Comparison of ENCODE assay signal across 35 cellular contexts in genomic region chr4:107072836-107073736, GRCh38.
"Had no signal": no experiment of that assay in that cellular context is flagged by ENCODE, and none has a peak within 500 bp of the region (broad histone marks: within the 10 kb centered on the region; RNA-seq: fewer than 3 reads in every experiment).

No MANE protein-coding gene starts in this region.

- H3K9me3 Mint-ChIP-seq: activated B cell treated with CpG ODN at 0.5 μM for 24 hours; activated CD4-positive, alpha-beta T cell treated with anti-CD3 and anti-CD28 coated beads, Interleukin-2, amount 10 ng/mL, durations not matched to agents 24 days and 14 days; activated CD8-positive, alpha-beta T cell treated with anti-CD3 and anti-CD28 coated beads for 36 hours; activated naive CD4-positive, alpha-beta T cell treated with anti-CD3 and anti-CD28 coated beads for 36 hours; activated naive CD8-positive, alpha-beta T cell treated with anti-CD3 and anti-CD28 coated beads for 36 hours; activated T-helper 1 cell treated with anti-CD3 and anti-CD28 coated beads, Interleukin-12 subunit alpha, Interleukin-12 subunit beta, Interleukin-2, Interleukin-4 antibody, amounts not matched to agents 30 ng/mL and 10 ng/mL and 1 ng/mL, durations not matched to agents 14 hours and 24 hours and 36 hours; activated T-helper 17 cell treated with anti-CD3 and anti-CD28 coated beads, Interleukin-2, amount 50 U/mL, for 72 hours; T-helper 1 cell treated with Interleukin-12 subunit alpha and Interleukin-12 subunit beta and Interleukin-4 antibody, amounts not matched to agents 30 μg/mL and 1 μg/mL, for 36 hours; T-helper 2 cell treated with Interferon-gamma antibody and Interleukin-4, amounts not matched to agents 5 μg/mL and 100 μg/mL, for 36 hours had no signal

- H3K4me1 Mint-ChIP-seq: activated B cell treated with CpG ODN at 0.5 μM for 24 hours; activated CD4-positive, alpha-beta T cell treated with anti-CD3 and anti-CD28 coated beads, Interleukin-2, amount 10 ng/mL, durations not matched to agents 24 days and 14 days; activated naive CD8-positive, alpha-beta T cell treated with anti-CD3 and anti-CD28 coated beads for 36 hours; activated T-helper 17 cell treated with anti-CD3 and anti-CD28 coated beads, Interleukin-2, amount 50 U/mL, for 72 hours had no signal

- H3K27ac Mint-ChIP-seq: activated B cell treated with CpG ODN at 0.5 μM for 24 hours; activated CD4-positive, alpha-beta memory T cell treated with anti-CD3 and anti-CD28 coated beads for 36 hours; activated CD4-positive, alpha-beta T cell treated with anti-CD3 and anti-CD28 coated beads, Interleukin-2, amount 10 ng/mL, durations not matched to agents 24 days and 14 days; activated CD8-positive, alpha-beta T cell treated with anti-CD3 and anti-CD28 coated beads for 36 hours; activated naive CD4-positive, alpha-beta T cell treated with anti-CD3 and anti-CD28 coated beads for 36 hours; activated naive CD4-positive, alpha-beta T cell treated with anti-CD3 and anti-CD28 coated beads, Interleukin-2, amount 50 U/mL, for 72 hours; activated naive CD8-positive, alpha-beta T cell treated with anti-CD3 and anti-CD28 coated beads for 36 hours; activated T-cell treated with anti-CD3 and anti-CD28 coated beads, Interleukin-2, amount 50 U/mL, for 72 hours; activated T-helper 1 cell treated with anti-CD3 and anti-CD28 coated beads, Interleukin-12 subunit alpha, Interleukin-12 subunit beta, Interleukin-2, Interleukin-4 antibody, amounts not matched to agents 30 ng/mL and 10 ng/mL and 1 ng/mL, durations not matched to agents 14 hours and 24 hours and 36 hours; activated T-helper 17 cell treated with anti-CD3 and anti-CD28 coated beads, Interleukin-2, amount 50 U/mL, for 72 hours; T-helper 1 cell treated with Interleukin-12 subunit alpha and Interleukin-12 subunit beta and Interleukin-4 antibody, amounts not matched to agents 30 μg/mL and 1 μg/mL, for 36 hours; T-helper 2 cell treated with Interferon-gamma antibody and Interleukin-4, amounts not matched to agents 5 μg/mL and 100 μg/mL, for 36 hours had no signal

- H3K27me3 ChIP-seq: adrenal gland, body of pancreas, brain microvascular endothelial cell, breast epithelium had no signal

- H3K4me3 Mint-ChIP-seq: activated B cell treated with CpG ODN at 0.5 μM for 24 hours; activated CD4-positive, alpha-beta memory T cell treated with anti-CD3 and anti-CD28 coated beads for 36 hours; activated CD4-positive, alpha-beta T cell treated with anti-CD3 and anti-CD28 coated beads, Interleukin-2, amount 10 ng/mL, durations not matched to agents 24 days and 14 days; activated CD8-positive, alpha-beta T cell treated with anti-CD3 and anti-CD28 coated beads for 36 hours; activated naive CD4-positive, alpha-beta T cell treated with anti-CD3 and anti-CD28 coated beads for 36 hours; activated naive CD8-positive, alpha-beta T cell treated with anti-CD3 and anti-CD28 coated beads for 36 hours; activated T-cell treated with anti-CD3 and anti-CD28 coated beads, Interleukin-2, amount 50 U/mL, for 4 hours; activated T-cell treated with anti-CD3 and anti-CD28 coated beads, Interleukin-2, amount 50 U/mL, for 72 hours; activated T-helper 1 cell treated with anti-CD3 and anti-CD28 coated beads, Interleukin-12 subunit alpha, Interleukin-12 subunit beta, Interleukin-2, Interleukin-4 antibody, amounts not matched to agents 30 ng/mL and 10 ng/mL and 1 ng/mL, durations not matched to agents 14 hours and 24 hours and 36 hours; activated T-helper 17 cell treated with anti-CD3 and anti-CD28 coated beads, Interleukin-2, amount 50 U/mL, for 72 hours; T-helper 1 cell treated with Interleukin-12 subunit alpha and Interleukin-12 subunit beta and Interleukin-4 antibody, amounts not matched to agents 30 μg/mL and 1 μg/mL, for 36 hours; T-helper 2 cell treated with Interferon-gamma antibody and Interleukin-4, amounts not matched to agents 5 μg/mL and 100 μg/mL, for 36 hours had no signal

- ATAC-seq: activated CD8-positive, alpha-beta T cell treated with anti-CD3 and anti-CD28 coated beads for 36 hours; activated naive CD4-positive, alpha-beta T cell treated with anti-CD3 and anti-CD28 coated beads, Interleukin-2, amount 50 U/mL, for 72 hours; activated T-cell treated with anti-CD3 and anti-CD28 coated beads, Interleukin-2, amount 50 U/mL, for 4 hours; activated T-cell treated with anti-CD3 and anti-CD28 coated beads, Interleukin-2, amount 50 U/mL, for 72 hours; activated T-helper 17 cell treated with anti-CD3 and anti-CD28 coated beads, Interleukin-2, amount 50 U/mL, for 72 hours; body of pancreas had no signal

- DNase-seq: activated B cell treated with CpG ODN at 0.5 μM for 24 hours; activated CD4-positive, alpha-beta memory T cell treated with anti-CD3 and anti-CD28 coated beads for 36 hours; activated CD4-positive, alpha-beta T cell treated with anti-CD3 and anti-CD28 coated beads for 4 hours; activated CD4-positive, alpha-beta T cell treated with anti-CD3 and anti-CD28 coated beads, Interleukin-2, amount 10 ng/mL, durations not matched to agents 24 days and 14 days; activated CD4-positive, alpha-beta T cell treated with anti-CD3 and anti-CD28 coated beads, Interleukin-2, amount 50 U/mL, for 1 hour; activated CD4-positive, alpha-beta T cell treated with anti-CD3 and anti-CD28 coated beads, Interleukin-2, amount 50 U/mL, for 4 hours; activated CD4-positive, CD25-positive, alpha-beta regulatory T cell treated with anti-CD3 and anti-CD28 coated beads, Interleukin-2, amount 50 U/mL, for 72 hours; activated CD8-positive, alpha-beta memory T cell treated with anti-CD3 and anti-CD28 coated beads, Interleukin-2, amount 50 U/mL, for 4 hours; activated CD8-positive, alpha-beta T cell treated with anti-CD3 and anti-CD28 coated beads for 36 hours; activated effector memory CD4-positive, alpha-beta T cell treated with anti-CD3 and anti-CD28 coated beads, Interleukin-2, amount 50 U/mL, for 16 hours; activated naive CD4-positive, alpha-beta T cell; activated naive CD4-positive, alpha-beta T cell treated with anti-CD3 and anti-CD28 coated beads for 36 hours; activated naive CD4-positive, alpha-beta T cell treated with anti-CD3 and anti-CD28 coated beads, Interleukin-2, amount 50 U/mL, for 16 hours; activated naive CD8-positive, alpha-beta T cell treated with anti-CD3 and anti-CD28 coated beads for 36 hours; activated T-cell treated with anti-CD3 and anti-CD28 coated beads for 4 hours; activated T-cell treated with anti-CD3 and anti-CD28 coated beads, Interleukin-2, amount 50 U/mL, for 1 hour; activated T-cell treated with anti-CD3 and anti-CD28 coated beads, Interleukin-2, amount 50 U/mL, for 4 hours; activated T-cell treated with anti-CD3 and anti-CD28 coated beads, Interleukin-2, amount 50 U/mL, for 72 hours; adrenal gland; amniotic stem cell; aorta; body of pancreas; brain microvascular endothelial cell; central memory CD4-positive, alpha-beta T cell; SW 1271; T-helper 1 cell; T-helper 2 cell; T-helper 9 cell had no signal

- H3K27ac ChIP-seq: adrenal gland, body of pancreas, brain microvascular endothelial cell, breast epithelium, VCaP had no signal

- H3K27me3 Mint-ChIP-seq: activated B cell treated with CpG ODN at 0.5 μM for 24 hours; activated CD4-positive, alpha-beta memory T cell treated with anti-CD3 and anti-CD28 coated beads for 36 hours; activated CD4-positive, alpha-beta T cell treated with anti-CD3 and anti-CD28 coated beads, Interleukin-2, amount 10 ng/mL, durations not matched to agents 24 days and 14 days; activated CD8-positive, alpha-beta T cell treated with anti-CD3 and anti-CD28 coated beads for 36 hours had no signal

- H3K36me3 ChIP-seq: adrenal gland, brain microvascular endothelial cell, breast epithelium had no signal

- H3K9me3 ChIP-seq: adrenal gland, body of pancreas, breast epithelium had no signal

- H3K4me3 ChIP-seq: adrenal gland, body of pancreas, breast epithelium had no signal

- H3K4me1 ChIP-seq: adrenal gland, body of pancreas, breast epithelium had no signal
